11 cellular contexts compared by ENCODE assay signal in the genomic region with DNA sequence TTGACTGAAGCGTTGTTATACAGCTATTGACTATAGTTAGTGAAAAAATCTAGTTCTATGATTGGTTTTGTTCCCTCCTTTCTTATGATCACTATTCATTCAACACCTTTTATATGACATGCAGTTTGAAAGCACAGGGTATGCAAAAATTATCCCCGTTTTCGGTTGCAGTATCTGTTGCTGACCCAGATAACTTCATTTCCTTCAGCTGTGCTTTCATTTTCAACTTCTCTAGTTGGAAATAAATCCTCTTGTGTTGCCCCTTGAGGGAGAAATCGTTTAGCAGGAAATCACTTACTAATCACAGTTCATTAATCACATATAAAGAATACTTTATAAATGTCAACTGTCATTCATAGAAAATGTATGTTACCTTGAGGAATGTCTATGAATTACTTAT. TPM values are rescaled to one million over a fixed set of nuclear protein-coding genes. Genes with fewer than 3 reads are reported as not detected.
DNase-seq lines count a peak whose midpoint lies in the region; ATAC-seq and TF ChIP-seq lines count a peak whose summit lies in the region.
"Had no signal": no experiment of that assay in that cellular context is flagged by ENCODE, and none has a peak within 500 bp of the region (broad histone marks: within the 10 kb centered on the region; RNA-seq: fewer than 3 reads in every experiment).

No MANE protein-coding gene starts in this region.

- peaks cover 73% of the 10 kb centered on the region for H3K4me1 ChIP-seq in lower lobe of right lung
- H3K4me1 ChIP-seq in foreskin keratinocyte: peaks cover 8% of the 10 kb centered on the region

- no peaks in the 10 kb centered on the region for H3K9me3 Mint-ChIP-seq in activated T-cell treated with anti-CD3 and anti-CD28 coated beads, Interleukin-2, amount 50 U/mL, for 4 hours
- H3K9me3 Mint-ChIP-seq in activated CD4-positive, alpha-beta memory T cell treated with anti-CD3 and anti-CD28 coated beads for 36 hours: peaks cover 4% of the 10 kb centered on the region

- H3K27ac Mint-ChIP-seq in activated CD4-positive, alpha-beta memory T cell treated with anti-CD3 and anti-CD28 coated beads for 36 hours: peak overlapping the region; percentile 78

- peaks cover 6% of the 10 kb centered on the region for H3K36me3 ChIP-seq in lower lobe of right lung

- no peaks in the 10 kb centered on the region for H3K9me3 ChIP-seq in lower lobe of right lung

- intact Hi-C loops in activated CD4-positive, alpha-beta memory T cell treated with anti-CD3 and anti-CD28 coated beads for 36 hours (cut with micrococcal nuclease): loop anchor here (1.0 to 10.0 kb wide), 5 partner anchors 14 to 841 kb away; a partner anchor contains a TSS
- intact Hi-C loops in lower lobe of right lung (cut with DNase I): no loop called here

- no peak overlapping the region for H3K27ac ChIP-seq in lower lobe of right lung
- H3K27ac ChIP-seq in foreskin keratinocyte: no peak overlapping the region

- no peak overlapping the region for H3K4me3 ChIP-seq in lower lobe of right lung

- CTCF ChIA-PET in activated CD4-positive, alpha-beta memory T cell treated with anti-CD3 and anti-CD28 coated beads for 36 hours (lab: Charles Lee): interaction anchor here (0.8 to 1.6 kb wide), 6 partner anchors 9 to 120 kb away, joined by 3 to 7 read pairs (median 4); a partner anchor contains a TSS

- no peak for DNase-seq in activated T-cell treated with anti-CD3 and anti-CD28 coated beads, Interleukin-2, amount 50 U/mL, for 4 hours
- no peak for DNase-seq in activated T-cell treated with anti-CD3 and anti-CD28 coated beads, Interleukin-2, amount 50 U/mL, for 48 hours
- DNase-seq in activated CD4-positive, alpha-beta memory T cell treated with anti-CD3 and anti-CD28 coated beads for 36 hours: no peak
- DNase-seq in stimulated activated naive CD8-positive, alpha-beta T cell treated with anti-CD3 and anti-CD28 coated beads, Interleukin-15, Interleukin-2, amounts not matched to agents 100 U/mL and 50 U/mL, for 24 hours: no peak
- no peak for DNase-seq in SIG-M5 (lab: John Stamatoyannopoulos, UW)
- DNase-seq in lower lobe of right lung: no peak
- DNase-seq in foreskin keratinocyte: no peak
- DNase-seq: AML-193, midbrain, NCI-H2171 treated with DMSO at 0.1 percent for 48 hours had no signal

- peak overlapping the region; percentile 49 for H3K4me3 Mint-ChIP-seq in activated T-cell treated with anti-CD3 and anti-CD28 coated beads, Interleukin-2, amount 50 U/mL, for 4 hours
- H3K4me3 Mint-ChIP-seq in activated CD4-positive, alpha-beta memory T cell treated with anti-CD3 and anti-CD28 coated beads for 36 hours: peak overlapping the region; percentile 44

- no peak for TF ChIP-seq CTCF in lower lobe of right lung (IDR thresholded peaks at IDR 0.05)
- no peak for TF ChIP-seq CTCF in foreskin keratinocyte (conservative IDR thresholded peaks at IDR 0.05)

- H3K4me1 Mint-ChIP-seq in activated T-cell treated with anti-CD3 and anti-CD28 coated beads, Interleukin-2, amount 50 U/mL, for 4 hours (ENCODE audit: low read depth): peaks cover 78% of the 10 kb centered on the region
- H3K4me1 Mint-ChIP-seq in activated CD4-positive, alpha-beta memory T cell treated with anti-CD3 and anti-CD28 coated beads for 36 hours (ENCODE audit: low read depth): peaks cover 82% of the 10 kb centered on the region

- peak; percentile 84 to 87 for ATAC-seq in activated T-cell treated with anti-CD3 and anti-CD28 coated beads, Interleukin-2, amount 50 U/mL, for 4 hours
- ATAC-seq in HG02798 (IDR thresholded peaks at IDR 0.05; ENCODE audit: poor library complexity, unreplicated experiment): peak; percentile 83
- peak; percentile 82 for ATAC-seq in stimulated activated naive CD8-positive, alpha-beta T cell treated with anti-CD3 and anti-CD28 coated beads, Interleukin-15, Interleukin-2, amounts not matched to agents 100 U/mL and 50 U/mL, for 24 hours
- no peak for ATAC-seq in lower lobe of right lung
- ATAC-seq in foreskin keratinocyte: no peak

- POLR2A ChIA-PET in activated CD4-positive, alpha-beta memory T cell treated with anti-CD3 and anti-CD28 coated beads for 36 hours (lab: Charles Lee): interaction anchor here (0.6 to 1.7 kb wide), 8 partner anchors 8 to 124 kb away, joined by 3 to 7 read pairs (median 3); no protein-coding TSS in a partner anchor

- H3K27me3 Mint-ChIP-seq in activated T-cell treated with anti-CD3 and anti-CD28 coated beads, Interleukin-2, amount 50 U/mL, for 4 hours (ENCODE audit: low read depth): no peaks in the 10 kb centered on the region
- no peaks in the 10 kb centered on the region for H3K27me3 Mint-ChIP-seq in activated CD4-positive, alpha-beta memory T cell treated with anti-CD3 and anti-CD28 coated beads for 36 hours

- H3K27me3 ChIP-seq in lower lobe of right lung (ENCODE audit: low read depth) (no peaks in the 10 kb centered on the region), foreskin keratinocyte (no peaks in the 10 kb centered on the region)

- peaks cover 28% of the 10 kb centered on the region for H3K36me3 Mint-ChIP-seq in activated T-cell treated with anti-CD3 and anti-CD28 coated beads, Interleukin-2, amount 50 U/mL, for 4 hours (ENCODE audit: insufficient read depth)
- peaks cover 29% of the 10 kb centered on the region for H3K36me3 Mint-ChIP-seq in activated CD4-positive, alpha-beta memory T cell treated with anti-CD3 and anti-CD28 coated beads for 36 hours

RNA-seq across cellular contexts. Expression of a gene that starts 55.1 kb away (rescaled TPM):
- total RNA-seq in activated T-cell treated with anti-CD3 and anti-CD28 coated beads, Interleukin-2, amount 50 U/mL, for 4 hours: 100 to 1,000 TPM; 343 to 376 (median 347) TPM
- 100 to 1,000 TPM; 290 to 302 TPM for total RNA-seq in activated CD4-positive, alpha-beta memory T cell treated with anti-CD3 and anti-CD28 coated beads for 36 hours
- total RNA-seq in lower lobe of right lung (235 TPM), foreskin keratinocyte (66.8 and 72.7 TPM in 2 replicates)
- 14.1 and 16.8 TPM in 2 replicates for polyA plus RNA-seq in foreskin keratinocyte

Comparison
In these comparisons a context has a peak if more than half of its experiments do, and no peak if none do; other contexts are left out.
1. ATAC-seq: peak in activated T-cell treated with anti-CD3 and anti-CD28 coated beads, Interleukin-2, amount 50 U/mL, for 4 hours (2 of 2), HG02798 (single experiment) and stimulated activated naive CD8-positive, alpha-beta T cell treated with anti-CD3 and anti-CD28 coated beads, Interleukin-15, Interleukin-2, amounts not matched to agents 100 U/mL and 50 U/mL, for 24 hours (single experiment); none in lower lobe of right lung (0 of 2) and foreskin keratinocyte (single experiment).